Comparison of ENCODE assay signal across 1 cellular context in genomic region chr1:67052741-67053534, GRCh38.
A peak's percentile ranks its signal among the peaks of the same experiment; 100 is the strongest.
TF ChIP-seq lines count a peak whose summit lies in the region.

No MANE protein-coding gene starts in this region.

TF ChIP-seq in HEK293, 187 proteins besides CTCF, POLR2A, EP300 and RAD21 (continued from another document):
- TF ChIP-seq PBX3 (CRISPR knock-in tag; IDR thresholded peaks at IDR 0.05) = no peak; the same call in 1 of the 2 replicates
- peak; percentile 80 for TF ChIP-seq ZBTB17 (tag by site-specific recombination; IDR thresholded peaks at IDR 0.05)
- no peak for TF ChIP-seq ZNF530 (tag by site-specific recombination; IDR thresholded peaks at IDR 0.05; ENCODE audit: low read depth)
- TF ChIP-seq OVOL3 (tag by site-specific recombination; IDR thresholded peaks at IDR 0.05) = no peak
- no peak for TF ChIP-seq REST (tag by site-specific recombination; IDR thresholded peaks at IDR 0.05)
- TF ChIP-seq KLF10 (tag by site-specific recombination; IDR thresholded peaks at IDR 0.05) = no peak
- TF ChIP-seq TRIM28 (IDR thresholded peaks at IDR 0.05; ENCODE audit: borderline replicate concordance, low read length) = no peak
- TF ChIP-seq, protein P1, sequence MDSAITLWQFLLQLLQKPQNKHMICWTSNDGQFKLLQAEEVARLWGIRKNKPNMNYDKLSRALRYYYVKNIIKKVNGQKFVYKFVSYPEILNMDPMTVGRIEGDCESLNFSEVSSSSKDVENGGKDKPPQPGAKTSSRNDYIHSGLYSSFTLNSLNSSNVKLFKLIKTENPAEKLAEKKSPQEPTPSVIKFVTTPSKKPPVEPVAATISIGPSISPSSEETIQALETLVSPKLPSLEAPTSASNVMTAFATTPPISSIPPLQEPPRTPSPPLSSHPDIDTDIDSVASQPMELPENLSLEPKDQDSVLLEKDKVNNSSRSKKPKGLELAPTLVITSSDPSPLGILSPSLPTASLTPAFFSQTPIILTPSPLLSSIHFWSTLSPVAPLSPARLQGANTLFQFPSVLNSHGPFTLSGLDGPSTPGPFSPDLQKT (IDR thresholded peaks at IDR 0.05; ENCODE audit: borderline replicate concordance, low read depth, low read length) = no peak
- TF ChIP-seq ZNF529 (tag by site-specific recombination; IDR thresholded peaks at IDR 0.05; ENCODE audit: insufficient replicate concordance) = no peak
- TF ChIP-seq ZNF157 (tag by site-specific recombination; IDR thresholded peaks at IDR 0.05) = no peak
- TF ChIP-seq, protein P2, sequence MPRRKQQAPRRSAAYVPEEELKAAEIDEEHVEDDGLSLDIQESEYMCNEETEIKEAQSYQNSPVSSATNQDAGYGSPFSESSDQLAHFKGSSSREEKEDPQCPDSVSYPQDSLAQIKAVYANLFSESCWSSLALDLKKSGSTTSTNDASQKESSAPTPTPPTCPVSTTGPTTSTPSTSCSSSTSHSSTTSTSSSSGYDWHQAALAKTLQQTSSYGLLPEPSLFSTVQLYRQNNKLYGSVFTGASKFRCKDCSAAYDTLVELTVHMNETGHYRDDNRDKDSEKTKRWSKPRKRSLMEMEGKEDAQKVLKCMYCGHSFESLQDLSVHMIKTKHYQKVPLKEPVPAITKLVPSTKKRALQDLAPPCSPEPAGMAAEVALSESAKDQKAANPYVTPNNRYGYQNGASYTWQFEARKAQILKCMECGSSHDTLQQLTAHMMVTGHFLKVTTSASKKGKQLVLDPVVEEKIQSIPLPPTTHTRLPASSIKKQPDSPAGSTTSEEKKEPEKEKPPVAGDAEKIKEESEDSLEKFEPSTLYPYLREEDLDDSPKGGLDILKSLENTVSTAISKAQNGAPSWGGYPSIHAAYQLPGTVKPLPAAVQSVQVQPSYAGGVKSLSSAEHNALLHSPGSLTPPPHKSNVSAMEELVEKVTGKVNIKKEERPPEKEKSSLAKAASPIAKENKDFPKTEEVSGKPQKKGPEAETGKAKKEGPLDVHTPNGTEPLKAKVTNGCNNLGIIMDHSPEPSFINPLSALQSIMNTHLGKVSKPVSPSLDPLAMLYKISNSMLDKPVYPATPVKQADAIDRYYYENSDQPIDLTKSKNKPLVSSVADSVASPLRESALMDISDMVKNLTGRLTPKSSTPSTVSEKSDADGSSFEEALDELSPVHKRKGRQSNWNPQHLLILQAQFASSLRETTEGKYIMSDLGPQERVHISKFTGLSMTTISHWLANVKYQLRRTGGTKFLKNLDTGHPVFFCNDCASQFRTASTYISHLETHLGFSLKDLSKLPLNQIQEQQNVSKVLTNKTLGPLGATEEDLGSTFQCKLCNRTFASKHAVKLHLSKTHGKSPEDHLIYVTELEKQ (tag by site-specific recombination; IDR thresholded peaks at IDR 0.05; ENCODE audit: borderline replicate concordance) = no peak
- TF ChIP-seq ZSCAN30 (tag by site-specific recombination; IDR thresholded peaks at IDR 0.05) = no peak
- TF ChIP-seq, protein P3, sequence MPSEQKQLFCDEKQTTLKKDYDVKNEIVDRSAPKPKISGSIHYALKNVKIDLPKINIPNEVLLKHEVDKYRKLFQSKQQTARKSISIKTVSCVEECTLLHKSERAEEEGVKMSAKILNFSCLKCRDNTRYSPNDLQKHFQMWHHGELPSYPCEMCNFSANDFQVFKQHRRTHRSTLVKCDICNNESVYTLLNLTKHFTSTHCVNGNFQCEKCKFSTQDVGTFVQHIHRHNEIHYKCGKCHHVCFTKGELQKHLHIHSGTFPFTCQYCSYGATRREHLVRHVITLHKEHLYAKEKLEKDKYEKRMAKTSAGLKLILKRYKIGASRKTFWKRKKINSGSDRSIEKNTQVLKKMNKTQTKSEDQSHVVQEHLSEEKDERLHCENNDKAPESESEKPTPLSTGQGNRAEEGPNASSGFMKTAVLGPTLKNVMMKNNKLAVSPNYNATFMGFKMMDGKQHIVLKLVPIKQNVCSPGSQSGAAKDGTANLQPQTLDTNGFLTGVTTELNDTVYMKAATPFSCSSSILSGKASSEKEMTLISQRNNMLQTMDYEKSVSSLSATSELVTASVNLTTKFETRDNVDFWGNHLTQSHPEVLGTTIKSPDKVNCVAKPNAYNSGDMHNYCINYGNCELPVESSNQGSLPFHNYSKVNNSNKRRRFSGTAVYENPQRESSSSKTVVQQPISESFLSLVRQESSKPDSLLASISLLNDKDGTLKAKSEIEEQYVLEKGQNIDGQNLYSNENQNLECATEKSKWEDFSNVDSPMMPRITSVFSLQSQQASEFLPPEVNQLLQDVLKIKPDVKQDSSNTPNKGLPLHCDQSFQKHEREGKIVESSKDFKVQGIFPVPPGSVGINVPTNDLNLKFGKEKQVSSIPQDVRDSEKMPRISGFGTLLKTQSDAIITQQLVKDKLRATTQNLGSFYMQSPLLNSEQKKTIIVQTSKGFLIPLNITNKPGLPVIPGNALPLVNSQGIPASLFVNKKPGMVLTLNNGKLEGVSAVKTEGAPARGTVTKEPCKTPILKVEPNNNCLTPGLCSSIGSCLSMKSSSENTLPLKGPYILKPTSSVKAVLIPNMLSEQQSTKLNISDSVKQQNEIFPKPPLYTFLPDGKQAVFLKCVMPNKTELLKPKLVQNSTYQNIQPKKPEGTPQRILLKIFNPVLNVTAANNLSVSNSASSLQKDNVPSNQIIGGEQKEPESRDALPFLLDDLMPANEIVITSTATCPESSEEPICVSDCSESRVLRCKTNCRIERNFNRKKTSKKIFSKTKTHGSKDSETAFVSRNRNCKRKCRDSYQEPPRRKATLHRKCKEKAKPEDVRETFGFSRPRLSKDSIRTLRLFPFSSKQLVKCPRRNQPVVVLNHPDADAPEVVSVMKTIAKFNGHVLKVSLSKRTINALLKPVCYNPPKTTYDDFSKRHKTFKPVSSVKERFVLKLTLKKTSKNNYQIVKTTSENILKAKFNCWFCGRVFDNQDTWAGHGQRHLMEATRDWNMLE (tag by site-specific recombination; conservative IDR thresholded peaks at IDR 0.05; ENCODE audit: low read depth) = no peak
- no peak for TF ChIP-seq ZNF341 (tag by site-specific recombination; IDR thresholded peaks at IDR 0.05; ENCODE audit: low read depth)
- no peak for TF ChIP-seq BCL11B (tag by site-specific recombination; IDR thresholded peaks at IDR 0.05; ENCODE audit: low read depth)
- no peak for TF ChIP-seq PRDM6 (tag by site-specific recombination; IDR thresholded peaks at IDR 0.05)
- TF ChIP-seq PRDM10 (tag by site-specific recombination; IDR thresholded peaks at IDR 0.05) = peak; percentile 89
- TF ChIP-seq ZNF624 (tag by site-specific recombination; IDR thresholded peaks at IDR 0.05) = no peak
- TF ChIP-seq MYNN (tag by site-specific recombination; IDR thresholded peaks at IDR 0.05; ENCODE audit: borderline replicate concordance) = no peak
